ENCODE assay signal across 19 cellular contexts in the genomic region with DNA sequence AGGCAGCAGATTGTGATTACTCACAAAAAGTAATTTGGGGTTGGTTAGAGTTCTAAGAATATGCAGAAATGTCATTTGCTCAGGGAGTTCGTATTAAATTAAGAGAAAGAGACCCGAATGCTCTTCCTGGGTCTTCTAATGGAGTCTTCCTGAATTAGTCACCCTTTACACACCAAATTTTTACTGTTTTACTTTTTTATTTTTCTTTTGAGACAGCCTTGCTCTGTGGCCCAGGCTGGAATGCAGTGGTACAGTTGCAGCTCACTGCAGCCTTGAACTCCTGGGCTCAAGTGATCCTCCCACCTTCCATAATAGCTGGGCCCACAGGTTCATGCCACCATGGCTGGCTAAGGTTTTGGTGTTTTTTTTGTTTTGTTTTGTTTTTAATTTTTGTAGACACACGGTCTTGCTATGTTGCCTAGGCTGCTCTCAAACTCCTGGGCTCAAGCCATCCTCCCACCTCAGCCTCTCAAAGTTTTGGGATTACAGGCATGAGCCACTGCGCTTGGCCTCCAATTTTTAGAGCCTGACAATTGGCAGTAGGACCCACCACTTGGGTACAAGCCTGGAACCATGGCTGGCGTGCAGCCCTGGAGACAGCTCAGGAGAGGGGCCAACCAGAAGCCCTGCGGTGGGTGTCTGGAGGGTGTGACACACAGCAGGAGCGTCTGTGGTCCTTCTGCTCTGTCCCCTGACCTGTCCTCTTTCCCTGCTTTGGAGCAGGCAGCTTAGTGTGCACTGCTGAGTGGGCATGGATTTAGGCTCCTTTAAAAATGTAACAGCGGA. TPM values are rescaled to one million over a fixed set of nuclear protein-coding genes. Genes with fewer than 3 reads are reported as not detected.
"Had no signal": no experiment of that assay in that cellular context is flagged by ENCODE, and none has a peak within 500 bp of the region (broad histone marks: within the 10 kb centered on the region; RNA-seq: fewer than 3 reads in every experiment).

No MANE protein-coding gene starts in this region.

- H3K27ac Mint-ChIP-seq: activated CD4-positive, alpha-beta T cell treated with anti-CD3 and anti-CD28 coated beads, Interleukin-2, amount 10 ng/mL, durations not matched to agents 7 days and 5 days; endodermal cell; memory B cell; stimulated activated effector memory CD8-positive, alpha-beta T cell treated with anti-CD3 and anti-CD28 coated beads, Interleukin-12 subunit alpha, Interleukin-12 subunit beta, amount 100 ng/mL, for 72 hours had no signal

- H3K27me3 ChIP-seq: dorsolateral prefrontal cortex, upper lobe of left lung had no signal

- ATAC-seq: left ventricle myocardium superior; mucosa of descending colon; sciatic nerve; stimulated activated effector memory CD8-positive, alpha-beta T cell treated with anti-CD3 and anti-CD28 coated beads, Interleukin-12 subunit alpha, Interleukin-12 subunit beta, amount 100 ng/mL, for 72 hours had no signal

- H3K4me3 ChIP-seq: dorsolateral prefrontal cortex, mucosa of descending colon, thoracic aorta, upper lobe of left lung had no signal

- H3K27ac ChIP-seq: thoracic aorta, upper lobe of left lung had no signal

- H3K9me3 ChIP-seq: mucosa of descending colon, thoracic aorta had no signal

- H3K9me3 Mint-ChIP-seq: endodermal cell; stimulated activated effector memory CD8-positive, alpha-beta T cell treated with anti-CD3 and anti-CD28 coated beads, Interleukin-12 subunit alpha, Interleukin-12 subunit beta, amount 100 ng/mL, for 72 hours had no signal

- DNase-seq: activated CD4-positive, alpha-beta T cell treated with anti-CD3 and anti-CD28 coated beads, Interleukin-2, amount 10 ng/mL, durations not matched to agents 7 days and 5 days; activated naive CD4-positive, alpha-beta T cell treated with Interleukin-2 at 50 U/mL for 16 hours; dorsolateral prefrontal cortex; endodermal cell; foreskin melanocyte; kidney glomerular epithelial cell; left ventricle myocardium superior; mucosa of descending colon; naive B cell; stimulated activated CD4-positive, alpha-beta T cell treated with anti-CD3 and anti-CD28 coated beads, Interleukin-4, amount 100 ng/mL, for 24 hours; T-helper 1 cell; T1000 had no signal

- H3K4me1 Mint-ChIP-seq: endodermal cell, neural crest cell had no signal

- H3K27me3 Mint-ChIP-seq: activated CD4-positive, alpha-beta T cell treated with anti-CD3 and anti-CD28 coated beads, Interleukin-2, amount 10 ng/mL, durations not matched to agents 7 days and 5 days had no signal

- H3K4me3 Mint-ChIP-seq: activated CD4-positive, alpha-beta T cell treated with anti-CD3 and anti-CD28 coated beads, Interleukin-2, amount 10 ng/mL, durations not matched to agents 7 days and 5 days; endodermal cell; memory B cell; naive B cell; neural crest cell; stimulated activated effector memory CD8-positive, alpha-beta T cell treated with anti-CD3 and anti-CD28 coated beads, Interleukin-12 subunit alpha, Interleukin-12 subunit beta, amount 100 ng/mL, for 72 hours had no signal

RNA-seq across cellular contexts. Expression of a gene that starts 16.4 kb away (rescaled TPM):
- total RNA-seq: activated CD4-positive, alpha-beta T cell treated with anti-CD3 and anti-CD28 coated beads, Interleukin-2, amount 10 ng/mL, durations not matched to agents 7 days and 5 days; left ventricle myocardium superior; neural crest cell; sciatic nerve; thoracic aorta had no signal
- polyA plus RNA-seq: fibroblast of lung had no signal
